In genomic region chr22:16600644-16601436, GRCh38 we compare ENCODE assay signal across 1 cellular context.
TF ChIP-seq lines count a peak whose summit lies in the region.
"Not testable (repeated sequence)": the region's sequence is repeated elsewhere in the genome, so short reads cannot be mapped to it uniquely, and the experiment has no call there.

No MANE protein-coding gene starts in this region.

TF ChIP-seq in K562, 482 proteins besides CTCF, POLR2A, EP300 and RAD21 (continued from another document and continues in another):
- TF ChIP-seq AFF4 (CRISPR knock-in tag; IDR thresholded peaks at IDR 0.05) (peak; percentile 97; the same call in 1 of the 2 replicates), BRCA1 (CRISPR knock-in tag; IDR thresholded peaks at IDR 0.05) (peak; percentile 87; the same call in 1 of the 2 replicates), KAT7 (CRISPR knock-in tag; IDR thresholded peaks at IDR 0.05; ENCODE audit: borderline replicate concordance) (peak; percentile 87; the same call in 1 of the 2 replicates), E2F1 (CRISPR knock-in tag; IDR thresholded peaks at IDR 0.05) (peak; percentile 98), GATAD2B (IDR thresholded peaks at IDR 0.05; ENCODE audit: borderline replicate concordance) (peak; percentile 99), KDM1A (IDR thresholded peaks at IDR 0.05) (peak in 1 of 2 experiments; percentile 83; a peak in 2 of 4 replicates), ZKSCAN3 (CRISPR knock-in tag; IDR thresholded peaks at IDR 0.05) (peak; percentile 47), ZNF76 (CRISPR knock-in tag; IDR thresholded peaks at IDR 0.05; ENCODE audit: borderline replicate concordance) (peak; percentile 93), ERF (CRISPR knock-in tag; IDR thresholded peaks at IDR 0.05) (peak; percentile 88; the same call in 1 of the 2 replicates), MLX (CRISPR knock-in tag; conservative IDR thresholded peaks at IDR 0.05) (peak in 1 of 2 experiments; percentile 78; a peak in 1 of 4 replicates), MXI1 (IDR thresholded peaks at IDR 0.05; ENCODE audit: low read depth, low read length) (peak; percentile 80), ATF1 (CRISPR knock-in tag; IDR thresholded peaks at IDR 0.05) (peak; percentile 58; the same call in 1 of the 2 replicates), ATF1 (tag; IDR thresholded peaks at IDR 0.05) (peak; percentile 91), ATF6 (CRISPR knock-in tag; IDR thresholded peaks at IDR 0.05) (peak; percentile 87), MYC (IDR thresholded peaks at IDR 0.05; ENCODE audit: low read depth, low read length) (peak; percentile 93), ATF3 (IDR thresholded peaks at IDR 0.05) (peak; percentile 78), ATF3 (CRISPR knock-in tag; conservative IDR thresholded peaks at IDR 0.05) (peak; percentile 98), NFE2 (IDR thresholded peaks at IDR 0.05; ENCODE audit: low read depth) (peak; percentile 41; the same call in 1 of the 2 replicates), MAFG (tag; conservative IDR thresholded peaks at IDR 0.05) (peak; percentile 34; the same call in 1 of the 2 replicates), ZNF444 (CRISPR knock-in tag; IDR thresholded peaks at IDR 0.05) (peak; percentile 98), ZBTB43 (CRISPR knock-in tag; IDR thresholded peaks at IDR 0.05) (peak; percentile 94), HMGXB4 (CRISPR knock-in tag; IDR thresholded peaks at IDR 0.05) (peak; percentile 98), NEUROD1 (IDR thresholded peaks at IDR 0.05; ENCODE audit: borderline replicate concordance, low read depth, low read length, partially characterized antibody) (peak; percentile 100), ZNF197 (CRISPR knock-in tag; IDR thresholded peaks at IDR 0.05; ENCODE audit: low read depth) (peak; percentile 93), ZNF41 (CRISPR knock-in tag; conservative IDR thresholded peaks at IDR 0.05) (peak; percentile 79), TGIF2 (CRISPR knock-in tag; IDR thresholded peaks at IDR 0.05) (peak; percentile 92), GTF2F1 (IDR thresholded peaks at IDR 0.05; ENCODE audit: low read depth, low read length) (peak; percentile 77), HMG20A (CRISPR knock-in tag; conservative IDR thresholded peaks at IDR 0.05) (peak; percentile 56; the same call in 1 of the 2 replicates), ZNF583 (CRISPR knock-in tag; IDR thresholded peaks at IDR 0.05) (peak; percentile 94), SMARCB1 (IDR thresholded peaks at IDR 0.05; ENCODE audit: insufficient read length, low read depth) (peak; percentile 17), ARID3B (CRISPR knock-in tag; IDR thresholded peaks at IDR 0.05; ENCODE audit: borderline replicate concordance) (peak; percentile 94), KLF10 (CRISPR knock-in tag; IDR thresholded peaks at IDR 0.05) (0 out of 2 replicates have a peak, but pooled peaks have one; percentile 72), CREB1 (IDR thresholded peaks at IDR 0.05) (peak; percentile 84), CREB1 (CRISPR knock-in tag; IDR thresholded peaks at IDR 0.05) (peak; percentile 90), NFXL1 (CRISPR knock-in tag; IDR thresholded peaks at IDR 0.05) (peak; percentile 85; the same call in 1 of the 2 replicates), MYNN (IDR thresholded peaks at IDR 0.05) (peak; percentile 83; the same call in 1 of the 2 replicates), TBL1XR1 (IDR thresholded peaks at IDR 0.05; ENCODE audit: low read length in 2 of 2) (peak; percentile 90 to 98), BRD4 (IDR thresholded peaks at IDR 0.05) (peak; percentile 53; the same call in 1 of the 2 replicates), CAMTA2 (CRISPR knock-in tag; conservative IDR thresholded peaks at IDR 0.05) (peak; percentile 85; the same call in 1 of the 2 replicates), ZBTB33 (CRISPR knock-in tag; IDR thresholded peaks at IDR 0.05) (peak; percentile 87), ZNF511 (CRISPR knock-in tag; IDR thresholded peaks at IDR 0.05) (peak; percentile 95), HCFC1 (IDR thresholded peaks at IDR 0.05; ENCODE audit: low read depth, low read length) (peak; percentile 74), L3MBTL2 (IDR thresholded peaks at IDR 0.05) (peak; percentile 99), ATF2 (CRISPR knock-in tag; IDR thresholded peaks at IDR 0.05) (peak; percentile 95), RNF2 (IDR thresholded peaks at IDR 0.05) (peak; percentile 98), CHD2 (IDR thresholded peaks at IDR 0.05; ENCODE audit: low read depth, low read length) (peak; percentile 73), ZNF384 (IDR thresholded peaks at IDR 0.05; ENCODE audit: low read depth, low read length) (peak; percentile 80), BACH1 (tag; IDR thresholded peaks at IDR 0.05) (0 out of 2 replicates have a peak, but pooled peaks have one; percentile 30)
- not testable (repeated sequence) for TF ChIP-seq BRCA1 (IDR thresholded peaks at IDR 0.05); MYC (CRISPR knock-in tag; IDR thresholded peaks at IDR 0.05; ENCODE audit: borderline replicate concordance, low read depth); MYNN (CRISPR knock-in tag; IDR thresholded peaks at IDR 0.05)
